In genomic region chr17:55421179-55421934, GRCh38 we compare ENCODE assay signal across 8 cellular contexts. TPM values are rescaled to one million over a fixed set of nuclear protein-coding genes. Genes with fewer than 3 reads are reported as not detected.
DNase-seq lines count a peak whose midpoint lies in the region; TF ChIP-seq lines count a peak whose summit lies in the region.

Gene MMD (minus strand): TSS chr17:55421835. CDS start chr17:55421695, 140 bp downstream.

- H3K27me3 ChIP-seq in H7 (ENCODE audit: control insufficient read depth, insufficient read depth, low read length) (no peaks in the 10 kb centered on the region), prostate gland (replicated peaks; ENCODE audit: insufficient read depth) (no peaks in the 10 kb centered on the region)

- peaks cover 53% of the 10 kb centered on the region for H3K4me1 Mint-ChIP-seq in activated T-helper 1 cell treated with anti-CD3 and anti-CD28 coated beads, Interleukin-12 subunit alpha, Interleukin-12 subunit beta, Interleukin-2, Interleukin-4 antibody, amounts not matched to agents 30 ng/mL and 10 ng/mL and 1 ng/mL, durations not matched to agents 14 hours and 24 hours and 36 hours (ENCODE audit: low read depth)

- H3K36me3 Mint-ChIP-seq in activated T-helper 1 cell treated with anti-CD3 and anti-CD28 coated beads, Interleukin-12 subunit alpha, Interleukin-12 subunit beta, Interleukin-2, Interleukin-4 antibody, amounts not matched to agents 30 ng/mL and 10 ng/mL and 1 ng/mL, durations not matched to agents 14 hours and 24 hours and 36 hours (ENCODE audit: low read depth) = peaks cover 17% of the 10 kb centered on the region

- H3K4me3 Mint-ChIP-seq in activated T-helper 1 cell treated with anti-CD3 and anti-CD28 coated beads, Interleukin-12 subunit alpha, Interleukin-12 subunit beta, Interleukin-2, Interleukin-4 antibody, amounts not matched to agents 30 ng/mL and 10 ng/mL and 1 ng/mL, durations not matched to agents 14 hours and 24 hours and 36 hours = peak within 1 kb of the TSS; percentile 93

- H3K9me3 Mint-ChIP-seq in activated T-helper 1 cell treated with anti-CD3 and anti-CD28 coated beads, Interleukin-12 subunit alpha, Interleukin-12 subunit beta, Interleukin-2, Interleukin-4 antibody, amounts not matched to agents 30 ng/mL and 10 ng/mL and 1 ng/mL, durations not matched to agents 14 hours and 24 hours and 36 hours = no peaks in the 10 kb centered on the region

- TF ChIP-seq POLR2A in prostate gland (IDR thresholded peaks at IDR 0.05) = peak; percentile 12

- intact Hi-C loops in activated T-helper 1 cell treated with anti-CD3 and anti-CD28 coated beads, Interleukin-12 subunit alpha, Interleukin-12 subunit beta, Interleukin-2, Interleukin-4 antibody, amounts not matched to agents 30 ng/mL and 10 ng/mL and 1 ng/mL, durations not matched to agents 14 hours and 24 hours and 36 hours (cut with micrococcal nuclease) = loop anchor here (2.0 to 5.0 kb wide), 4 partner anchors 77 to 1411 kb away; partner anchors contain the start of genes C17orf67, DGKE and SMIM36
- intact Hi-C loops in cardiac septum (cut with DNase I) = loop anchor here (10.0 kb wide), 1 partner anchor 303 kb away; the partner anchor contains the start of gene TMEM100
- intact Hi-C loops in prostate gland (cut with DNase I) = loop anchor here (5.0 kb wide), 1 partner anchor 71 kb away; no protein-coding TSS in a partner anchor

- peaks cover 19% of the 10 kb centered on the region for H3K27me3 Mint-ChIP-seq in activated T-helper 1 cell treated with anti-CD3 and anti-CD28 coated beads, Interleukin-12 subunit alpha, Interleukin-12 subunit beta, Interleukin-2, Interleukin-4 antibody, amounts not matched to agents 30 ng/mL and 10 ng/mL and 1 ng/mL, durations not matched to agents 14 hours and 24 hours and 36 hours (ENCODE audit: insufficient read depth)

- peak within 1 kb of the TSS; percentile 84 to 85 for H3K27ac ChIP-seq in prostate gland

- no peaks in the 10 kb centered on the region for H3K4me1 ChIP-seq in prostate gland (replicated peaks)

- H3K36me3 ChIP-seq in H7 (replicated peaks; ENCODE audit: control insufficient read depth, insufficient read depth, low read length) = no peaks in the 10 kb centered on the region
- no peaks in the 10 kb centered on the region for H3K36me3 ChIP-seq in prostate gland

- H3K9me3 ChIP-seq in prostate gland = no peaks in the 10 kb centered on the region

- H3K4me3 ChIP-seq in H7 (ENCODE audit: insufficient read depth, low read depth, low read length) (peak within 1 kb of the TSS; percentile 93), prostate gland (peak within 1 kb of the TSS; percentile 84 to 87)

- no peak for TF ChIP-seq CTCF in prostate gland (IDR thresholded peaks at IDR 0.05)

- DNase-seq in DMS 273 (lab: John Stamatoyannopoulos, UW; ENCODE audit: unreplicated experiment) (peak; percentile 55), DMS 273 treated with DMSO at 0.1 percent for 48 hours (lab: John Stamatoyannopoulos, UW) (no peak), H7 (peak; percentile 82), LoVo (ENCODE audit: low spot score) (peak; percentile 23), cardiac septum (ENCODE audit: low spot score) (peak; percentile 75), prostate gland (ENCODE audit: low spot score) (peak; percentile 39), ecto neural progenitor cell (ENCODE audit: low spot score) (no peak)
- DNase-seq in activated T-helper 1 cell treated with anti-CD3 and anti-CD28 coated beads, Interleukin-12 subunit alpha, Interleukin-12 subunit beta, Interleukin-2, Interleukin-4 antibody, amounts not matched to agents 30 ng/mL and 10 ng/mL and 1 ng/mL, durations not matched to agents 14 hours and 24 hours and 36 hours (ENCODE audit: low spot score) = no peak

- peak within 1 kb of the TSS; percentile 93 for H3K27ac Mint-ChIP-seq in activated T-helper 1 cell treated with anti-CD3 and anti-CD28 coated beads, Interleukin-12 subunit alpha, Interleukin-12 subunit beta, Interleukin-2, Interleukin-4 antibody, amounts not matched to agents 30 ng/mL and 10 ng/mL and 1 ng/mL, durations not matched to agents 14 hours and 24 hours and 36 hours

- 1% methylated on average over 55 of the region's 62 CpGs for WGBS in prostate gland

RNA-seq across cellular contexts. Expression of gene MMD, which starts in this region (rescaled TPM):
- 57.0 and 74.7 TPM in 2 replicates for total RNA-seq in H7 (2014; rRNA removed; shearing (Covaris generic))
- 24.1 and 24.6 TPM in 2 replicates for total RNA-seq in activated T-helper 1 cell treated with anti-CD3 and anti-CD28 coated beads, Interleukin-12 subunit alpha, Interleukin-12 subunit beta, Interleukin-2, Interleukin-4 antibody, amounts not matched to agents 30 ng/mL and 10 ng/mL and 1 ng/mL, durations not matched to agents 14 hours and 24 hours and 36 hours
- total RNA-seq in cardiac septum = 12.6 TPM
- total RNA-seq in prostate gland = 10 to 100 TPM in 1 of 2 donors, 1 to 10 TPM in 1; 8.7 to 55.0 TPM

Comparison
In these comparisons a context has a peak if more than half of its experiments do, and no peak if none do; other contexts are left out.
1. DNase-seq: peak in DMS 273 (single experiment), H7 (single experiment), LoVo (single experiment), cardiac septum (single experiment) and prostate gland (single experiment); none in DMS 273 treated with DMSO at 0.1 percent for 48 hours (single experiment), activated T-helper 1 cell treated with anti-CD3 and anti-CD28 coated beads, Interleukin-12 subunit alpha, Interleukin-12 subunit beta, Interleukin-2, Interleukin-4 antibody, amounts not matched to agents 30 ng/mL and 10 ng/mL and 1 ng/mL, durations not matched to agents 14 hours and 24 hours and 36 hours (single experiment) and ecto neural progenitor cell (single experiment).